1 cellular context compared by ENCODE assay signal in genomic region chr16:52535076-52535475, GRCh38.
A peak's percentile ranks its signal among the peaks of the same experiment; 100 is the strongest.
TF ChIP-seq lines count a peak whose summit lies in the region.

No MANE protein-coding gene starts in this region.

TF ChIP-seq in HepG2, 621 proteins besides CTCF, POLR2A, EP300 and RAD21 (continued from another document):
- no peak for TF ChIP-seq ZNF512 (CRISPR knock-in tag; IDR thresholded peaks at IDR 0.05)
- 0 out of 2 replicates have a peak, but pooled peaks have one; percentile 41 for TF ChIP-seq ZMYM4 (CRISPR knock-in tag; IDR thresholded peaks at IDR 0.05)
